16 cellular contexts compared by ENCODE assay signal in the genomic region with DNA sequence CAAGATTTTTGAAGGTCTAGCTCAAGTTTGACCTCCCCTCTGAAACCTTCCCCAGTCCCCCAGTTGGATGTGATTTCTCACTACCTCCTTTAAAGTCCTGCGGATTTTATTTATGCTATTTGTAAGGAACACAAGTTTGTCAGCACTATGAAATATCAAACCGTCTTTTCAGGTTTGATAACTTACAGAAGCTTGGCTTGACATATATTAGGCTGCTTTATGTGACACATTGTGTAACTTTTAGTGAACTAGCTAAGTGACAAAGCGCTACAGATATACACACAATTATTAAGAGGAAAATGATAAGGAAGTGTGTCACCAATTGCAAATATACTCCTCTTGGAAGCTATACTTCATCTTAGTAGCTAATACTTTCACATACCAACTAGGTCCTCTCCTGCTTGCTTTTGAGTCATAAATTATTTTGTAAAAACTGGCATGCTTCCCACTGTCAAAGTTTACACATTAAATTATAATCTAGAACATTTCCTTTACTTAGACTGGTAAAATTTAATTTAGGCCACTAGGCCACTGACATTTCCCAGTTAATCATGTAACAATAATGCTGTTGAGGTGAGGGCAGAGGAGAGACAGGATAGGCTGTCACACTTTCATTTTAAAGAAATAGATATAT.
"Had no signal": no experiment of that assay in that cellular context is flagged by ENCODE, and none has a peak within 500 bp of the region (broad histone marks: within the 10 kb centered on the region; RNA-seq: fewer than 3 reads in every experiment).

No MANE protein-coding gene starts in this region.

- H3K9me3 ChIP-seq: colonic mucosa, mucosa of descending colon, suprapubic skin had no signal

- ATAC-seq: activated CD8-positive, alpha-beta T cell treated with anti-CD3 and anti-CD28 coated beads for 36 hours; activated T-cell treated with anti-CD3 and anti-CD28 coated beads, Interleukin-2, amount 50 U/mL, for 72 hours; mucosa of descending colon; naive thymus-derived CD8-positive, alpha-beta T cell; sciatic nerve; stimulated activated naive CD8-positive, alpha-beta T cell treated with anti-CD3 and anti-CD28 coated beads, Interleukin-15, Interleukin-2, amounts not matched to agents 100 U/mL and 50 U/mL, for 24 hours had no signal

- DNase-seq: activated CD4-positive, alpha-beta T cell treated with anti-CD3 and anti-CD28 coated beads for 4 hours; activated CD8-positive, alpha-beta memory T cell treated with anti-CD3 and anti-CD28 coated beads, Interleukin-2, amount 50 U/mL, for 4 hours; activated CD8-positive, alpha-beta T cell treated with anti-CD3 and anti-CD28 coated beads for 36 hours; activated gamma-delta T cell treated with Interleukin-2 at 50 U/mL for 16 hours; activated T-cell treated with anti-CD3 and anti-CD28 coated beads, Interleukin-2, amount 50 U/mL, for 72 hours; aorta; colonic mucosa; immature natural killer cell; mucosa of descending colon; naive thymus-derived CD8-positive, alpha-beta T cell; stimulated activated CD4-positive, alpha-beta T cell treated with anti-CD3 and anti-CD28 coated beads, Interleukin-2, amount 100 ng/mL, for 48 hours; stimulated activated naive CD8-positive, alpha-beta T cell treated with anti-CD3 and anti-CD28 coated beads, Interleukin-15, Interleukin-2, amounts not matched to agents 100 U/mL and 50 U/mL, for 24 hours; T1000 had no signal

- H3K4me1 ChIP-seq: colonic mucosa, suprapubic skin had no signal

- H3K27ac ChIP-seq: cardiac muscle cell, colonic mucosa, suprapubic skin had no signal

- H3K4me3 ChIP-seq: cardiac muscle cell, colonic mucosa, mucosa of descending colon, suprapubic skin had no signal

- H3K27me3 ChIP-seq: cardiac muscle cell, colonic mucosa, suprapubic skin had no signal

- H3K36me3 ChIP-seq: cardiac muscle cell, colonic mucosa, suprapubic skin had no signal
